ENCODE assay signal across 10 cellular contexts in genomic region chr10:12193193-12193592, GRCh38. TPM values are rescaled to one million over a fixed set of nuclear protein-coding genes. Genes with fewer than 3 reads are reported as not detected.
A peak's percentile ranks its signal among the peaks of the same experiment; 100 is the strongest.
DNase-seq lines count a peak whose midpoint lies in the region; ATAC-seq, FAIRE-seq and TF ChIP-seq lines count a peak whose summit lies in the region.
"Had no signal": no experiment of that assay in that cellular context is flagged by ENCODE, and none has a peak within 500 bp of the region (broad histone marks: within the 10 kb centered on the region; RNA-seq: fewer than 3 reads in every experiment).

No MANE protein-coding gene starts in this region.

- peaks cover 24 to 77% (median 45%) of the 10 kb centered on the region in 4 donors for H3K4me1 Mint-ChIP-seq in CD4-positive, CD25-positive, alpha-beta regulatory T cell
- H3K4me1 Mint-ChIP-seq in naive thymus-derived CD4-positive, alpha-beta T cell, result peaks cover 32 to 64% (median 52%) of the 10 kb centered on the region in 7 donors

- no peak overlapping the region for H3K4ac ChIP-seq in IMR-90 (ENCODE audit: low read depth, low read length)

- no TSS peak for BruUV-seq in IMR-90 (replicated peaks; lab: Mats Ljungman, UMichigan)

- peaks cover 14% of the 10 kb centered on the region for H3K36me3 ChIP-seq in CD4-positive, CD25-positive, alpha-beta regulatory T cell (ENCODE audit: control insufficient read depth, insufficient read depth, low read length)
- H3K36me3 ChIP-seq in IMR-90 (ENCODE audit: control insufficient read depth, insufficient read depth, low read length) (peaks cover 4% of the 10 kb centered on the region; the same call in 1 of the 2 replicates), bronchial epithelial cell (ENCODE audit: control insufficient read depth, insufficient read depth, low read length) (peaks cover 1% of the 10 kb centered on the region), right atrium auricular region (no peaks in the 10 kb centered on the region)
- peaks cover 0 to 4% (median 0%) of the 10 kb centered on the region in 3 experiments for H3K36me3 ChIP-seq in naive thymus-derived CD4-positive, alpha-beta T cell (ENCODE audit: control insufficient read depth in 2 of 3, insufficient read depth in 3 of 3, low read length in 3 of 3)

- H2BK20ac ChIP-seq in IMR-90 (ENCODE audit: low read depth, low read length), result no peak overlapping the region

- H2BK120ac ChIP-seq in IMR-90 (ENCODE audit: low read depth, low read length), result no peak overlapping the region

- no peak overlapping the region for H2BK15ac ChIP-seq in IMR-90 (ENCODE audit: low read depth, low read length)

- peak overlapping the region; percentile 60 to 90 (median 65) for H3K4me3 Mint-ChIP-seq in CD4-positive, CD25-positive, alpha-beta regulatory T cell
- H3K4me3 Mint-ChIP-seq in naive thymus-derived CD4-positive, alpha-beta T cell, result peak overlapping the region in 6 of 10 donors; percentile 22 to 68 (median 55)

- H3K56ac ChIP-seq in IMR-90 (ENCODE audit: extremely low read depth, insufficient read depth, low read length), result no peak overlapping the region

- peak overlapping the region; percentile 25 for H2AK9ac ChIP-seq in IMR-90 (replicated peaks; ENCODE audit: low read depth, low read length, poor library complexity)

- H2AFZ ChIP-seq in IMR-90 (replicated peaks; ENCODE audit: low read length, poor library complexity), result no peak overlapping the region

- H3K4me3 ChIP-seq in CD4-positive, CD25-positive, alpha-beta regulatory T cell (ENCODE audit: low read depth, low read length), result no peak overlapping the region
- H3K4me3 ChIP-seq in IMR-90 (ENCODE audit: insufficient read depth, low read depth, low read length) (no peak overlapping the region), bronchial epithelial cell (ENCODE audit: low read depth, low read length) (no peak overlapping the region), right atrium auricular region (no peak overlapping the region)
- no peak overlapping the region for H3K4me3 ChIP-seq in naive thymus-derived CD4-positive, alpha-beta T cell (ENCODE audit: low read length)

- H3K14ac ChIP-seq in IMR-90 (replicated peaks; ENCODE audit: low read depth, low read length), result no peak overlapping the region

- H3K79me1 ChIP-seq in IMR-90 (ENCODE audit: low read depth in 1 of 2, low read length in 2 of 2), result peaks cover 15 to 74% of the 10 kb centered on the region in 2 experiments

- peaks cover 35% of the 10 kb centered on the region for H3K4me1 ChIP-seq in CD4-positive, CD25-positive, alpha-beta regulatory T cell (ENCODE audit: control insufficient read depth, insufficient read depth, low read length, poor library complexity, severe bottlenecking)
- H3K4me1 ChIP-seq in IMR-90 (ENCODE audit: control insufficient read depth, insufficient read depth, low read length) (peaks cover 7% of the 10 kb centered on the region; the same call in 1 of the 2 replicates), right atrium auricular region (peaks cover 0 to 38% of the 10 kb centered on the region in 2 donors)
- peaks cover 9 to 12% of the 10 kb centered on the region in 2 donors for H3K4me1 ChIP-seq in naive thymus-derived CD4-positive, alpha-beta T cell (ENCODE audit: control insufficient read depth in 2 of 2, insufficient read depth in 2 of 2, low read length in 2 of 2)

- H3K27ac ChIP-seq in CD4-positive, CD25-positive, alpha-beta regulatory T cell (ENCODE audit: insufficient read depth, low read length, poor library complexity, severe bottlenecking), result no peak overlapping the region
- no peak overlapping the region for H3K27ac ChIP-seq in IMR-90 (ENCODE audit: insufficient read depth, low read length)
- H3K27ac ChIP-seq in naive thymus-derived CD4-positive, alpha-beta T cell (ENCODE audit: low read depth, low read length), result no peak overlapping the region
- no peak overlapping the region for H3K27ac ChIP-seq in right atrium auricular region

- no peak overlapping the region for H4K8ac ChIP-seq in IMR-90 (ENCODE audit: low read depth in 2 of 2, low read length in 2 of 2)

- H3K9ac ChIP-seq in IMR-90 (ENCODE audit: low read depth, low read length), result no peak overlapping the region

- TF ChIP-seq POLR2A in IMR-90 (IDR thresholded peaks at IDR 0.05; ENCODE audit: low read depth, low read length), result no peak

- DNase-seq in CD4-positive, CD25-positive, alpha-beta regulatory T cell, result no peak
- DNase-seq in IMR-90 (peak; percentile 71), bronchial epithelial cell (ENCODE audit: low read depth) (peak; percentile 84), hypothalamus (lab: John Stamatoyannopoulos, UW) (no peak), right atrium auricular region (ENCODE audit: low spot score) (no peak), left colon (no peak)
- DNase-seq in naive thymus-derived CD4-positive, alpha-beta T cell, result no peak
- DNase-seq: activated CD8-positive, alpha-beta T cell treated with anti-CD3 and anti-CD28 coated beads for 36 hours had no signal

- H3K27me3 Mint-ChIP-seq in CD4-positive, CD25-positive, alpha-beta regulatory T cell, result no peaks in the 10 kb centered on the region
- H3K27me3 Mint-ChIP-seq in naive thymus-derived CD4-positive, alpha-beta T cell, result no peaks in the 10 kb centered on the region
- H3K27me3 Mint-ChIP-seq: activated CD8-positive, alpha-beta T cell treated with anti-CD3 and anti-CD28 coated beads for 36 hours had no signal

- no peak overlapping the region for H4K5ac ChIP-seq in IMR-90 (ENCODE audit: low read depth, low read length)

- no peaks in the 10 kb centered on the region for H3K9me3 ChIP-seq in CD4-positive, CD25-positive, alpha-beta regulatory T cell (ENCODE audit: control insufficient read depth in 2 of 2, low read length in 2 of 2)
- no peaks in the 10 kb centered on the region for H3K9me3 ChIP-seq in IMR-90 (ENCODE audit: control insufficient read depth, insufficient read depth, low read length)
- H3K9me3 ChIP-seq in naive thymus-derived CD4-positive, alpha-beta T cell (ENCODE audit: control insufficient read depth in 2 of 3, low read length in 3 of 3), result no peaks in the 10 kb centered on the region
- no peaks in the 10 kb centered on the region for H3K9me3 ChIP-seq in right atrium auricular region

- TF ChIP-seq RAD21 in IMR-90 (IDR thresholded peaks at IDR 0.05; ENCODE audit: low read length), result no peak

- H3K9me1 ChIP-seq in IMR-90 (ENCODE audit: insufficient read depth, low read length), result peaks cover 5% of the 10 kb centered on the region; the same call in 1 of the 2 replicates

- CTCF ChIA-PET in IMR-90 (lab: Yijun Ruan, JAX), result no interaction called here
- CTCF ChIA-PET in naive thymus-derived CD4-positive, alpha-beta T cell (lab: Charles Lee), result interaction anchor here (0.6 to 1.0 kb wide), 3 partner anchors 192 to 911 kb away, joined by 3 to 8 read pairs (median 4); no protein-coding TSS in a partner anchor

- H3K9me3 Mint-ChIP-seq in CD4-positive, CD25-positive, alpha-beta regulatory T cell, result peaks cover 0 to 2% (median 0%) of the 10 kb centered on the region in 7 donors
- no peaks in the 10 kb centered on the region for H3K9me3 Mint-ChIP-seq in naive thymus-derived CD4-positive, alpha-beta T cell
- H3K9me3 Mint-ChIP-seq: activated CD8-positive, alpha-beta T cell treated with anti-CD3 and anti-CD28 coated beads for 36 hours had no signal

- no peak overlapping the region; the same call in 1 of the 2 replicates for H3K23ac ChIP-seq in IMR-90 (ENCODE audit: low read depth, low read length)

- no peak overlapping the region for H3K18ac ChIP-seq in IMR-90 (ENCODE audit: low read depth, low read length)

- 95% methylated on average over 3 of the region's 5 CpGs; no CpG with 5 or more reads in 1 of the 2 experiments for WGBS in IMR-90 (ENCODE audit: extremely low coverage in 2 of 2, insufficient read length in 1 of 2), 2 experiments

- TF ChIP-seq CTCF in IMR-90 (conservative IDR thresholded peaks at IDR 0.05; ENCODE audit: low read depth, low read length), result no peak
- TF ChIP-seq CTCF in bronchial epithelial cell (IDR thresholded peaks at IDR 0.05; ENCODE audit: insufficient read depth, low read length, severe bottlenecking), result no peak
- no peak for TF ChIP-seq CTCF in right atrium auricular region (IDR thresholded peaks at IDR 0.05)

- H3K27me3 ChIP-seq in CD4-positive, CD25-positive, alpha-beta regulatory T cell (ENCODE audit: control insufficient read depth, insufficient read depth, low read length), result no peaks in the 10 kb centered on the region
- H3K27me3 ChIP-seq in IMR-90 (ENCODE audit: control insufficient read depth, insufficient read depth, low read length) (no peaks in the 10 kb centered on the region), bronchial epithelial cell (ENCODE audit: control insufficient read depth, insufficient read depth, low read length) (no peaks in the 10 kb centered on the region), right atrium auricular region (no peaks in the 10 kb centered on the region)
- no peaks in the 10 kb centered on the region for H3K27me3 ChIP-seq in naive thymus-derived CD4-positive, alpha-beta T cell (ENCODE audit: control insufficient read depth in 2 of 2, insufficient read depth in 2 of 2, low read length in 2 of 2)

- H3K27ac Mint-ChIP-seq in CD4-positive, CD25-positive, alpha-beta regulatory T cell, result peak overlapping the region in 1 of 3 donors; percentile 4
- H3K27ac Mint-ChIP-seq in naive thymus-derived CD4-positive, alpha-beta T cell, result peak overlapping the region in 2 of 9 donors; percentile 23 to 25
- H3K27ac Mint-ChIP-seq: activated CD8-positive, alpha-beta T cell treated with anti-CD3 and anti-CD28 coated beads for 36 hours had no signal

- no peak for ATAC-seq in CD4-positive, CD25-positive, alpha-beta regulatory T cell (ENCODE audit: low read depth in 2 of 2)
- ATAC-seq in IMR-90 (ENCODE audit: low read depth), result no peak
- no peak for ATAC-seq in naive thymus-derived CD4-positive, alpha-beta T cell
- ATAC-seq in GM18861 (IDR thresholded peaks at IDR 0.05; ENCODE audit: unreplicated experiment), result no peak
- ATAC-seq in left colon, result no peak
- ATAC-seq: activated CD8-positive, alpha-beta T cell treated with anti-CD3 and anti-CD28 coated beads for 36 hours had no signal

- H2AK5ac ChIP-seq in IMR-90 (ENCODE audit: low read depth, low read length), result no peak overlapping the region

- in situ Hi-C loops in IMR-90 (cut with MboI; ENCODE audit: low sequenced_read_pairs), result no loop called here

- peak overlapping the region; percentile 73 for H3K4me2 ChIP-seq in IMR-90 (ENCODE audit: low read depth, low read length)

- intact Hi-C loops in IMR-90 (cut with micrococcal nuclease) (no loop called here), left colon (cut with DNase I, micrococcal nuclease) (no loop called here)
- intact Hi-C loops in naive thymus-derived CD4-positive, alpha-beta T cell (cut with micrococcal nuclease), result loop anchor here in 1 of 2 donors (10.0 kb wide), 1 partner anchor 578 kb away; the partner anchor contains the start of gene USP6NL

- no peak overlapping the region for H4K91ac ChIP-seq in IMR-90 (ENCODE audit: insufficient read depth, low read depth, low read length)

- peaks cover 16% of the 10 kb centered on the region for H3K36me3 Mint-ChIP-seq in CD4-positive, CD25-positive, alpha-beta regulatory T cell
- H3K36me3 Mint-ChIP-seq in naive thymus-derived CD4-positive, alpha-beta T cell, result peaks cover 0 to 16% (median 11%) of the 10 kb centered on the region in 5 donors

- FAIRE-seq in bronchial epithelial cell (lab: Jason Lieb, UNC), result no peak
- FAIRE-seq: G401.6 had no signal

- peak overlapping the region; percentile 58 for H2BK5ac ChIP-seq in IMR-90 (ENCODE audit: low read depth, low read length, poor library complexity, severe bottlenecking)

- dilution Hi-C loops in IMR-90 (cut with HindIII; ENCODE audit: low sequenced_read_pairs, unreplicated experiment), result no loop called here

- POLR2A ChIA-PET in IMR-90 (lab: Charles Lee; ENCODE audit: unreplicated experiment), result interaction anchor here (0.7 kb wide), 1 partner anchor 21 kb away, joined by 10 read pairs; no protein-coding TSS in a partner anchor
- POLR2A ChIA-PET in naive thymus-derived CD4-positive, alpha-beta T cell (lab: Charles Lee), result interaction anchor here (0.6 kb wide), 1 partner anchor 77 kb away, joined by 4 read pairs; no protein-coding TSS in a partner anchor

- H4K20me1 ChIP-seq in IMR-90 (ENCODE audit: insufficient read depth, low read length), result peaks cover 21% of the 10 kb centered on the region; the same call in 1 of the 2 replicates

RNA-seq across cellular contexts. Expression of gene NUDT5, which starts 2.5 kb away (rescaled TPM):
- total RNA-seq in CD4-positive, CD25-positive, alpha-beta regulatory T cell, result 38.1 TPM
- 100 to 1,000 TPM in 1 of 4 donors, 10 to 100 TPM in 3; 71.5 to 103 (median 89.7) TPM for polyA plus RNA-seq in CD4-positive, CD25-positive, alpha-beta regulatory T cell
- total RNA-seq in IMR-90 (2012; rRNA removed) (70.1 and 74.2 TPM in 2 replicates), bronchial epithelial cell (51.2 and 68.4 TPM in 2 replicates), right atrium auricular region (10 to 100 TPM; 10.8 to 12.8 TPM), left colon (10 to 100 TPM; 33.9 to 45.3 TPM)
- polyA plus RNA-seq in IMR-90 (2012; rRNA removed), result 68.7 and 74.6 TPM in 2 replicates
- polyA plus RNA-seq in IMR-90 (2012; cell fraction: cytosol; rRNA removed), result 25.9 and 61.6 TPM in 2 replicates
- 14.5 and 65.6 TPM in 2 replicates for polyA plus RNA-seq in IMR-90 (2012; cell fraction: nucleus; rRNA removed; ENCODE audit: low replicate concordance)
- total RNA-seq in naive thymus-derived CD4-positive, alpha-beta T cell, result 10 to 100 TPM; 24.5 to 89.4 (median 47.4) TPM
- polyA plus RNA-seq in naive thymus-derived CD4-positive, alpha-beta T cell, result 10 to 100 TPM; 44.1 to 57.3 TPM

RNA-seq across cellular contexts. Expression of gene CDC123, which starts 2.8 kb away (rescaled TPM):
- 50.3 TPM for total RNA-seq in CD4-positive, CD25-positive, alpha-beta regulatory T cell
- polyA plus RNA-seq in CD4-positive, CD25-positive, alpha-beta regulatory T cell, result 100 to 1,000 TPM in 3 of 4 donors, 10 to 100 TPM in 1; 91.1 to 111 (median 102) TPM
- total RNA-seq in IMR-90 (2012; rRNA removed) (171 and 203 TPM in 2 replicates), bronchial epithelial cell (88.5 and 106 TPM in 2 replicates), right atrium auricular region (10 to 100 TPM; 49.2 to 57.0 TPM), left colon (10 to 100 TPM; 44.4 to 58.8 TPM)
- polyA plus RNA-seq in IMR-90 (2012; rRNA removed), result 100 and 108 TPM in 2 replicates
- 49.7 and 92.5 TPM in 2 replicates for polyA plus RNA-seq in IMR-90 (2012; cell fraction: cytosol; rRNA removed)
- 21.9 and 60.9 TPM in 2 replicates for polyA plus RNA-seq in IMR-90 (2012; cell fraction: nucleus; rRNA removed; ENCODE audit: low replicate concordance)
- total RNA-seq in naive thymus-derived CD4-positive, alpha-beta T cell, result 10 to 100 TPM; 27.0 to 97.8 (median 34.2) TPM
- 10 to 100 TPM; 80.8 to 95.5 TPM for polyA plus RNA-seq in naive thymus-derived CD4-positive, alpha-beta T cell

Comparison
In these comparisons a context has a peak if more than half of its experiments do, and no peak if none do; other contexts are left out.
1. DNase-seq: peak in IMR-90 (single experiment) and bronchial epithelial cell (single experiment); none in CD4-positive, CD25-positive, alpha-beta regulatory T cell (0 of 3), naive thymus-derived CD4-positive, alpha-beta T cell (0 of 9), hypothalamus (0 of 51), right atrium auricular region (single experiment) and left colon (0 of 2).